ENCODE assay signal across 8 cellular contexts in genomic region chr17:37406635-37407455, GRCh38. TPM values are rescaled to one million over a fixed set of nuclear protein-coding genes. Genes with fewer than 3 reads are reported as not detected.
A peak's percentile ranks its signal among the peaks of the same experiment; 100 is the strongest.
DNase-seq lines count a peak whose midpoint lies in the region; ATAC-seq, FAIRE-seq and TF ChIP-seq lines count a peak whose summit lies in the region.

Gene ACACA, minus strand, starts transcription at chr17:37406836. Its CDS starts 537 bp downstream, at chr17:37406299.
A gene with protein sequence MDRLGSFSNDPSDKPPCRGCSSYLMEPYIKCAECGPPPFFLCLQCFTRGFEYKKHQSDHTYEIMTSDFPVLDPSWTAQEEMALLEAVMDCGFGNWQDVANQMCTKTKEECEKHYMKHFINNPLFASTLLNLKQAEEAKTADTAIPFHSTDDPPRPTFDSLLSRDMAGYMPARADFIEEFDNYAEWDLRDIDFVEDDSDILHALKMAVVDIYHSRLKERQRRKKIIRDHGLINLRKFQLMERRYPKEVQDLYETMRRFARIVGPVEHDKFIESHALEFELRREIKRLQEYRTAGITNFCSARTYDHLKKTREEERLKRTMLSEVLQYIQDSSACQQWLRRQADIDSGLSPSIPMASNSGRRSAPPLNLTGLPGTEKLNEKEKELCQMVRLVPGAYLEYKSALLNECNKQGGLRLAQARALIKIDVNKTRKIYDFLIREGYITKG (plus strand): TSS chr17:37406886. CDS start chr17:37411366, 4,480 bp downstream.

- H3K9me3 Mint-ChIP-seq in astrocyte (ENCODE audit: unreplicated experiment), result no peaks in the 10 kb centered on the region

- H3K4me1 ChIP-seq in astrocyte (ENCODE audit: insufficient read depth, low read length), result peaks cover 3% of the 10 kb centered on the region
- no peaks in the 10 kb centered on the region for H3K4me1 ChIP-seq in hepatocyte (ENCODE audit: insufficient read depth)

- peak within 1 kb of the TSS; percentile 87 for H3K9ac ChIP-seq in astrocyte (ENCODE audit: low read length)

- no peaks in the 10 kb centered on the region for H3K27me3 Mint-ChIP-seq in astrocyte (ENCODE audit: low read depth, unreplicated experiment)

- H2AFZ ChIP-seq in astrocyte (ENCODE audit: low read depth, low read length) (peak within 1 kb of the TSS; percentile 95), hepatocyte (peak within 1 kb of the TSS; percentile 100)

- H4K20me1 ChIP-seq in astrocyte (ENCODE audit: insufficient read depth, low read length) (peaks cover 7% of the 10 kb centered on the region), hepatocyte (ENCODE audit: insufficient read depth, poor library complexity, severe bottlenecking) (no peaks in the 10 kb centered on the region)

- no peaks in the 10 kb centered on the region for H3K27me3 ChIP-seq in astrocyte (ENCODE audit: insufficient read depth, low read length)
- H3K27me3 ChIP-seq in hepatocyte, result no peaks in the 10 kb centered on the region

- no peaks in the 10 kb centered on the region for H3K9me2 ChIP-seq in hepatocyte (replicated peaks; ENCODE audit: insufficient read depth)

- H3K4me2 ChIP-seq in astrocyte (ENCODE audit: low read length) (peak within 1 kb of the TSS; percentile 90), hepatocyte (peak within 1 kb of the TSS; percentile 83)

- peaks cover 6% of the 10 kb centered on the region for H3K36me3 Mint-ChIP-seq in astrocyte (ENCODE audit: low read depth, unreplicated experiment)

- peak within 1 kb of the TSS; percentile 90 for H3K4me3 ChIP-seq in astrocyte (ENCODE audit: insufficient read depth, low read depth, low read length)
- peak within 1 kb of the TSS; percentile 75 for H3K4me3 ChIP-seq in hepatocyte
- peak within 1 kb of the TSS; percentile 83 for H3K4me3 ChIP-seq in retinal pigment epithelial cell (ENCODE audit: low read length)

- peaks cover 57% of the 10 kb centered on the region for H3K79me2 ChIP-seq in astrocyte (ENCODE audit: insufficient read depth, low read length)
- peaks cover 40% of the 10 kb centered on the region for H3K79me2 ChIP-seq in hepatocyte

- peak; percentile 95 for DNase-seq in GM13976 (ENCODE audit: low spot score)
- DNase-seq in NCI-H146 (lab: John Stamatoyannopoulos, UW), result peak; percentile 88
- peak; percentile 66 for DNase-seq in T-helper 22 cell (ENCODE audit: low read depth)
- peak; percentile 58 for DNase-seq in astrocyte (ENCODE audit: low read depth)
- DNase-seq in hepatocyte (ENCODE audit: low spot score), result peak; percentile 92
- DNase-seq in retinal pigment epithelial cell (ENCODE audit: low read depth), result peak; percentile 30
- DNase-seq in amniotic stem cell (lab: John Stamatoyannopoulos, UW), result no peak

- ATAC-seq in HG02798 (IDR thresholded peaks at IDR 0.05; ENCODE audit: poor library complexity, unreplicated experiment), result peak; percentile 85

- in situ Hi-C loops in GM13976 (cut with MboI; ENCODE audit: low sequenced_read_pairs, unreplicated experiment), result no loop called here

- H3K4me1 Mint-ChIP-seq in astrocyte (ENCODE audit: low read depth, unreplicated experiment), result peaks cover 6% of the 10 kb centered on the region

- H3K27ac Mint-ChIP-seq in astrocyte (ENCODE audit: unreplicated experiment), result peak within 1 kb of the TSS; percentile 92

- no peak for TF ChIP-seq CTCF in GM13976 (IDR thresholded peaks at IDR 0.05; ENCODE audit: borderline replicate concordance, control extremely low read depth, extremely low read depth, insufficient read depth, missing control alignments)
- TF ChIP-seq CTCF in astrocyte (IDR thresholded peaks at IDR 0.05; ENCODE audit: insufficient read depth, low read depth, low read length), result no peak
- TF ChIP-seq CTCF in hepatocyte (IDR thresholded peaks at IDR 0.05; ENCODE audit: poor library complexity), result no peak
- TF ChIP-seq CTCF in retinal pigment epithelial cell (conservative IDR thresholded peaks at IDR 0.05; ENCODE audit: low read depth, low read length), result no peak

- peak within 1 kb of the TSS; percentile 88 for H3K27ac ChIP-seq in astrocyte (ENCODE audit: low read depth, low read length)
- H3K27ac ChIP-seq in hepatocyte, result peak within 1 kb of the TSS; percentile 96

- H3K36me3 ChIP-seq in astrocyte (ENCODE audit: insufficient read depth, low read length), result peaks cover 4% of the 10 kb centered on the region
- H3K36me3 ChIP-seq in hepatocyte (replicated peaks; ENCODE audit: insufficient read depth, low read depth), result no peaks in the 10 kb centered on the region

- FAIRE-seq in astrocyte (lab: Jason Lieb, UNC), result no peak

- H3K9me3 ChIP-seq in astrocyte (ENCODE audit: insufficient read depth, low read depth, low read length) (no peaks in the 10 kb centered on the region), hepatocyte (ENCODE audit: low read depth) (no peaks in the 10 kb centered on the region)

- under 1% methylated on average over 21 of the region's 97 CpGs for WGBS in hepatocyte (ENCODE audit: low lambda C conversion rate, missing lambda C conversion rate)

- peak within 1 kb of the TSS; percentile 98 for H3K4me3 Mint-ChIP-seq in astrocyte (ENCODE audit: unreplicated experiment)

RNA-seq across cellular contexts. Expression of gene ACACA, which starts in this region (rescaled TPM):
- 74.3 and 88.3 TPM in 2 replicates for total RNA-seq in astrocyte
- total RNA-seq in hepatocyte, result 53.8 and 61.1 TPM in 2 replicates
- polyA plus RNA-seq in hepatocyte, result 36.2 and 37.4 TPM in 2 replicates

RNA-seq across cellular contexts. Expression of the second gene that starts in this region (rescaled TPM):
- 14.0 TPM in 2 replicates for total RNA-seq in astrocyte
- 16.8 and 18.3 TPM in 2 replicates for total RNA-seq in hepatocyte
- 7.7 and 8.4 TPM in 2 replicates for polyA plus RNA-seq in hepatocyte
